Comparison of ENCODE assay signal across 14 cellular contexts in genomic region chr13:73850104-73850898, GRCh38.
DNase-seq lines count a peak whose midpoint lies in the region; ATAC-seq and TF ChIP-seq lines count a peak whose summit lies in the region.
"Had no signal": no experiment of that assay in that cellular context is flagged by ENCODE, and none has a peak within 500 bp of the region (broad histone marks: within the 10 kb centered on the region; RNA-seq: fewer than 3 reads in every experiment).

No MANE protein-coding gene starts in this region.

- peaks cover 27% of the 10 kb centered on the region for H3K4me1 Mint-ChIP-seq in stimulated activated memory B cell treated with anti-CD40 and anti-IgM and Interleukin-4, amounts not matched to agents 10 μg/mL and 1 μg/mL and 100 μg/mL, for 72 hours

- H3K9ac ChIP-seq in Karpas-422 (ENCODE audit: low read length), result peak overlapping the region; percentile 44

- H3K4me3 Mint-ChIP-seq in stimulated activated memory B cell treated with anti-CD40 and anti-IgM and Interleukin-4, amounts not matched to agents 10 μg/mL and 1 μg/mL and 100 μg/mL, for 72 hours, result no peak overlapping the region

- TF ChIP-seq CTCF in fibroblast of villous mesenchyme (IDR thresholded peaks at IDR 0.05; ENCODE audit: insufficient read depth, low read depth, low read length), result no peak

- peaks cover 27% of the 10 kb centered on the region for H3K36me3 Mint-ChIP-seq in stimulated activated memory B cell treated with anti-CD40 and anti-IgM and Interleukin-4, amounts not matched to agents 10 μg/mL and 1 μg/mL and 100 μg/mL, for 72 hours

- H3K9me2 ChIP-seq in Karpas-422 (replicated peaks; ENCODE audit: insufficient read depth, low read length), result no peaks in the 10 kb centered on the region

- no peaks in the 10 kb centered on the region for H3K27me3 Mint-ChIP-seq in stimulated activated memory B cell treated with anti-CD40 and anti-IgM and Interleukin-4, amounts not matched to agents 10 μg/mL and 1 μg/mL and 100 μg/mL, for 72 hours
- H3K27me3 Mint-ChIP-seq: CD4-positive, alpha-beta memory T cell had no signal

- no peaks in the 10 kb centered on the region for H3K9me3 Mint-ChIP-seq in stimulated activated memory B cell treated with anti-CD40 and anti-IgM and Interleukin-4, amounts not matched to agents 10 μg/mL and 1 μg/mL and 100 μg/mL, for 72 hours
- H3K9me3 Mint-ChIP-seq: CD4-positive, alpha-beta memory T cell; GM23338 had no signal

- peak; percentile 52 for ATAC-seq in GM19455 (IDR thresholded peaks at IDR 0.05; ENCODE audit: unreplicated experiment)
- no peak for ATAC-seq in stimulated activated memory B cell treated with anti-CD40 and anti-IgM and Interleukin-4, amounts not matched to agents 10 μg/mL and 1 μg/mL and 100 μg/mL, for 72 hours
- no peak for ATAC-seq in stimulated activated naive CD8-positive, alpha-beta T cell treated with anti-CD3 and anti-CD28 coated beads, Interleukin-15, Interleukin-2, amounts not matched to agents 100 U/mL and 50 U/mL, for 24 hours

- H3K4me3 ChIP-seq in Karpas-422 (ENCODE audit: low read length) (peak overlapping the region; percentile 19), fibroblast of villous mesenchyme (ENCODE audit: low read depth, low read length) (no peak overlapping the region)
- H3K4me3 ChIP-seq: GM23338 had no signal

- H3K27ac ChIP-seq in Karpas-422 (ENCODE audit: low read length), result peak overlapping the region; percentile 75

- H3K27me3 ChIP-seq in Karpas-422 (ENCODE audit: low read length), result no peaks in the 10 kb centered on the region
- H3K27me3 ChIP-seq: BE2C had no signal

- H3K4me2 ChIP-seq in Karpas-422 (ENCODE audit: low read depth, low read length, poor library complexity, severe bottlenecking), result peak overlapping the region; percentile 64

- H3K27ac Mint-ChIP-seq in stimulated activated memory B cell treated with anti-CD40 and anti-IgM and Interleukin-4, amounts not matched to agents 10 μg/mL and 1 μg/mL and 100 μg/mL, for 72 hours, result peak overlapping the region; percentile 30

- no peak overlapping the region for H2AFZ ChIP-seq in Karpas-422 (ENCODE audit: low read length)
- H2AFZ ChIP-seq: GM23338 had no signal

- DNase-seq in Karpas-422 (peak; percentile 58), fibroblast of villous mesenchyme (ENCODE audit: low read depth) (peak; percentile 20), SHP77 treated with DMSO at 0.1 percent for 48 hours (lab: John Stamatoyannopoulos, UW) (no peak), AG08395 (ENCODE audit: low spot score) (no peak)
- no peak for DNase-seq in stimulated activated naive CD8-positive, alpha-beta T cell treated with anti-CD3 and anti-CD28 coated beads, Interleukin-15, Interleukin-2, amounts not matched to agents 100 U/mL and 50 U/mL, for 24 hours
- DNase-seq: BE2C; Calu3; CD4-positive, alpha-beta memory T cell; NCI-H1105 treated with DMSO at 0.1 percent for 48 hours; NCI-H187; NCI-H69 had no signal

- no peaks in the 10 kb centered on the region for H4K20me1 ChIP-seq in Karpas-422 (ENCODE audit: insufficient read depth, low read depth, low read length)

- H3K9me3 ChIP-seq in Karpas-422 (ENCODE audit: low read length), result no peaks in the 10 kb centered on the region
- H3K9me3 ChIP-seq: BE2C had no signal

- peaks cover 69% of the 10 kb centered on the region for H3K79me2 ChIP-seq in Karpas-422 (ENCODE audit: low read length)

- peaks cover 43% of the 10 kb centered on the region for H3K4me1 ChIP-seq in Karpas-422 (ENCODE audit: low read length)
- H3K4me1 ChIP-seq: BE2C had no signal

- H3K36me3 ChIP-seq in Karpas-422 (ENCODE audit: insufficient read depth, low read length), result peaks cover 10% of the 10 kb centered on the region; the same call in 1 of the 2 replicates
- H3K36me3 ChIP-seq: BE2C had no signal

Comparison
In these comparisons a context has a peak if more than half of its experiments do, and no peak if none do; other contexts are left out.
1. DNase-seq: peak in Karpas-422 (single experiment) and fibroblast of villous mesenchyme (single experiment); none in SHP77 treated with DMSO at 0.1 percent for 48 hours (single experiment), AG08395 (single experiment) and stimulated activated naive CD8-positive, alpha-beta T cell treated with anti-CD3 and anti-CD28 coated beads, Interleukin-15, Interleukin-2, amounts not matched to agents 100 U/mL and 50 U/mL, for 24 hours (single experiment).